Comparison of ENCODE assay signal across 17 cellular contexts in the genomic region with DNA sequence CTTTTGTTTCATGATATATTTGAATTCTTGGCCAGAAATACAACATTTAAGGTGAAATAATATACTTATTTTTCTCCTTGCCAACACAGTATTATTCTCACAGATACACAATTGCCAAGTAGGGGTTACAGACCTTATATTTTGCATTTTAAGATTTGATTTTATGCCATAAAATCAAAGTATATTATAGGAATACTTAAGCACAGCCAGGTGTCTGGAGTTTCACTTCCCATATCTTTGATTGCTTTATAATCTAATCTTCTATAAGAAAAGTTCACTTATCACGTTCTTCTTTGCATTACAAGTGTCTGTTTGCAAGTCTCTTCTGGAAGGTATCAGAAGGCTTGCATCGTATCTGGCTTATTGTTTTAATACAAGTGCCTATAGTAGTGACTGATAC.
A peak's percentile ranks its signal among the peaks of the same experiment; 100 is the strongest.
DNase-seq lines count a peak whose midpoint lies in the region; ATAC-seq and TF ChIP-seq lines count a peak whose summit lies in the region.
"Had no signal": no experiment of that assay in that cellular context is flagged by ENCODE, and none has a peak within 500 bp of the region (broad histone marks: within the 10 kb centered on the region; RNA-seq: fewer than 3 reads in every experiment).

No MANE protein-coding gene starts in this region.

- no TSS peak for BruUV-seq in OCI-LY7 (replicated peaks; lab: Mats Ljungman, UMichigan)
- no TSS peak for BruUV-seq in Calu3 (replicated peaks; lab: Mats Ljungman, UMichigan)

- ATAC-seq in SK-N-SH treated with all-trans-retinoic acid at 6 μM for 48 hours: no peak
- ATAC-seq: GM23338, HCT116 had no signal

- no peaks in the 10 kb centered on the region for H3F3A ChIP-seq in SK-N-SH (replicated peaks; ENCODE audit: insufficient read depth)

- WGBS in SK-N-SH (ENCODE audit: low lambda C conversion rate): 46% methylated on average over 2 of the region's 2 CpGs

- H3K36me3 Mint-ChIP-seq in Calu3 (ENCODE audit: insufficient read depth, unreplicated experiment): no peaks in the 10 kb centered on the region
- H3K36me3 Mint-ChIP-seq: CD4-positive, alpha-beta memory T cell had no signal

- H3K27me3 Mint-ChIP-seq in Calu3 (ENCODE audit: unreplicated experiment): no peaks in the 10 kb centered on the region
- H3K27me3 Mint-ChIP-seq: CD4-positive, alpha-beta memory T cell had no signal

- H3K9me2 ChIP-seq in SK-N-SH (no peaks in the 10 kb centered on the region), OCI-LY7 (ENCODE audit: insufficient read depth, low read length) (no peaks in the 10 kb centered on the region)

- H3K4me1 ChIP-seq in SK-N-SH (ENCODE audit: control insufficient read depth in 1 of 2, insufficient read depth in 2 of 2, low read depth in 1 of 2, low read length in 1 of 2) (no peaks in the 10 kb centered on the region; a peak in 1 of 4 replicates), OCI-LY7 (ENCODE audit: insufficient read depth, low read length, poor library complexity, severe bottlenecking) (peaks cover 10% of the 10 kb centered on the region), adipocyte (ENCODE audit: control insufficient read depth, insufficient read depth, low read length) (peaks cover 24% of the 10 kb centered on the region)

- H3K9ac ChIP-seq in SK-N-SH (no peak overlapping the region), adipocyte (ENCODE audit: low read length) (peak overlapping the region; percentile 10)

- H3K27ac ChIP-seq in SK-N-SH (ENCODE audit: low read depth in 2 of 2, low read length in 1 of 2): no peak overlapping the region
- no peak overlapping the region for H3K27ac ChIP-seq in OCI-LY7 (ENCODE audit: low read depth, low read length, poor library complexity, severe bottlenecking)
- H3K27ac ChIP-seq: 22Rv1 had no signal

- H3K9me3 ChIP-seq in SK-N-SH: no peaks in the 10 kb centered on the region
- no peaks in the 10 kb centered on the region for H3K9me3 ChIP-seq in OCI-LY7 (ENCODE audit: low read length)
- H3K9me3 ChIP-seq in adipocyte (ENCODE audit: control insufficient read depth, low read length): no peaks in the 10 kb centered on the region

- intact Hi-C loops in OCI-LY7 (cut with micrococcal nuclease; ENCODE audit: unreplicated experiment): no loop called here
- intact Hi-C loops in Calu3 (cut with micrococcal nuclease; ENCODE audit: unreplicated experiment): loop anchor here (5.0 kb wide), 1 partner anchor 42 kb away; no protein-coding TSS in a partner anchor

- no peaks in the 10 kb centered on the region for H3K9me3 Mint-ChIP-seq in Calu3 (ENCODE audit: low read depth, unreplicated experiment)
- H3K9me3 Mint-ChIP-seq: GM23338, H9 had no signal

- peak overlapping the region; percentile 17; the same call in 1 of the 2 replicates for H2AFZ ChIP-seq in SK-N-SH (ENCODE audit: low read depth)
- peak overlapping the region; percentile 30; the same call in 1 of the 2 replicates for H2AFZ ChIP-seq in OCI-LY7 (ENCODE audit: low read length)
- H2AFZ ChIP-seq: GM23338 had no signal

- no peak for TF ChIP-seq RAD21 in SK-N-SH (IDR thresholded peaks at IDR 0.05; ENCODE audit: low read length)

- H3K36me3 ChIP-seq in SK-N-SH (replicated peaks in 1 of 2; ENCODE audit: control insufficient read depth in 1 of 2, insufficient read depth in 2 of 2, low read length in 1 of 2) (no peaks in the 10 kb centered on the region), OCI-LY7 (ENCODE audit: insufficient read depth, low read length) (no peaks in the 10 kb centered on the region), adipocyte (ENCODE audit: control insufficient read depth, insufficient read depth, low read length, severe bottlenecking) (no peaks in the 10 kb centered on the region)

- DNase-seq in SK-N-SH: no peak
- no peak for DNase-seq in OCI-LY7 (ENCODE audit: low spot score)
- no peak for DNase-seq in adipocyte (ENCODE audit: low read depth)
- no peak for DNase-seq in anterior cingulate cortex (lab: John Stamatoyannopoulos, UW)
- DNase-seq in Calu3: no peak
- no peak for DNase-seq in HPDE6-E6E7 (ENCODE audit: extremely low spot score)
- DNase-seq in iPS-NIHi7 (ENCODE audit: extremely low spot score): no peak
- DNase-seq: C1 segment of cervical spinal cord; CD4-positive, alpha-beta memory T cell; COR-L47; DMS153; DND-41; H9 had no signal

- H3K4me2 ChIP-seq in SK-N-SH (no peak overlapping the region), OCI-LY7 (ENCODE audit: low read length) (peak overlapping the region; percentile 14; the same call in 1 of the 2 replicates)
- H3K4me2 ChIP-seq: GM23338 had no signal

- CTCF ChIA-PET in SK-N-SH (lab: Yijun Ruan, JAX): interaction anchor here (1.9 kb wide), 1 partner anchor 47 kb away, joined by 20 read pairs; no protein-coding TSS in a partner anchor
- CTCF ChIA-PET in OCI-LY7 (lab: Charles Lee; ENCODE audit: unreplicated experiment): no interaction called here
- CTCF ChIA-PET in Calu3 (lab: Charles Lee): no interaction called here

- no peak overlapping the region for H3K4me3 Mint-ChIP-seq in Calu3 (ENCODE audit: low read depth, unreplicated experiment)
- H3K4me3 Mint-ChIP-seq: CD4-positive, alpha-beta memory T cell; GM23338; H9 had no signal

- H4K20me1 ChIP-seq in SK-N-SH (ENCODE audit: insufficient read depth) (no peaks in the 10 kb centered on the region), OCI-LY7 (ENCODE audit: insufficient read depth, low read length) (no peaks in the 10 kb centered on the region)

- H3K79me2 ChIP-seq in SK-N-SH (ENCODE audit: insufficient read depth) (no peaks in the 10 kb centered on the region), OCI-LY7 (ENCODE audit: insufficient read depth, low read depth, low read length) (no peaks in the 10 kb centered on the region)

- H3K27ac Mint-ChIP-seq in Calu3 (ENCODE audit: unreplicated experiment): no peak overlapping the region
- H3K27ac Mint-ChIP-seq: CD4-positive, alpha-beta memory T cell; GM23338; H9 had no signal

- H3K4me3 ChIP-seq in SK-N-SH (ENCODE audit: low read depth in 2 of 2, low read length in 1 of 2) (no peak overlapping the region), OCI-LY7 (ENCODE audit: low read depth, low read length, poor library complexity, severe bottlenecking) (no peak overlapping the region), adipocyte (ENCODE audit: low read length) (no peak overlapping the region)
- H3K4me3 ChIP-seq: GM23338 had no signal

- H3K27me3 ChIP-seq in SK-N-SH (ENCODE audit: insufficient read depth): no peaks in the 10 kb centered on the region
- no peaks in the 10 kb centered on the region for H3K27me3 ChIP-seq in adipocyte (replicated peaks; ENCODE audit: control insufficient read depth, insufficient read depth, low read length)

- no peaks in the 10 kb centered on the region for H3K4me1 Mint-ChIP-seq in Calu3 (ENCODE audit: low read depth, unreplicated experiment)
- H3K4me1 Mint-ChIP-seq: CD4-positive, alpha-beta memory T cell had no signal

- TF ChIP-seq EP300 in SK-N-SH (IDR thresholded peaks at IDR 0.05; ENCODE audit: borderline replicate concordance in 1 of 2, low read depth in 1 of 2, low read length in 1 of 2): no peak

- TF ChIP-seq CTCF in SK-N-SH (IDR thresholded peaks at IDR 0.05) (no peak), OCI-LY7 (conservative IDR thresholded peaks at IDR 0.05; ENCODE audit: low read length) (no peak), Calu3 (IDR thresholded peaks at IDR 0.05; ENCODE audit: unreplicated experiment) (no peak)

- POLR2A ChIA-PET in SK-N-SH (lab: Yijun Ruan, JAX) (no interaction called here), OCI-LY7 (lab: Charles Lee) (no interaction called here)

TF ChIP-seq in SK-N-SH, 30 proteins besides CTCF, POLR2A, EP300 and RAD21:
- TF ChIP-seq GATA2 (CRISPR knock-in tag; IDR thresholded peaks at IDR 0.05) (no peak), SIN3A (IDR thresholded peaks at IDR 0.05; ENCODE audit: borderline replicate concordance, low read depth, low read length) (no peak), PBX3 (IDR thresholded peaks at IDR 0.05) (no peak), CHD2 (IDR thresholded peaks at IDR 0.05; ENCODE audit: low read length, partially characterized antibody) (no peak)

TF ChIP-seq in SK-N-SH treated with all-trans-retinoic acid at 6 μM for 48 hours, 23 proteins besides CTCF, POLR2A, EP300 and RAD21 (continues in another document):
- TF ChIP-seq ZFP3 (CRISPR knock-in tag; IDR thresholded peaks at IDR 0.05) (no peak), CSDC2 (CRISPR knock-in tag; IDR thresholded peaks at IDR 0.05) (no peak), ESRRG (CRISPR knock-in tag; IDR thresholded peaks at IDR 0.05) (no peak), SNAI2 (CRISPR knock-in tag; IDR thresholded peaks at IDR 0.05) (no peak)
- TF ChIP-seq, protein P1, sequence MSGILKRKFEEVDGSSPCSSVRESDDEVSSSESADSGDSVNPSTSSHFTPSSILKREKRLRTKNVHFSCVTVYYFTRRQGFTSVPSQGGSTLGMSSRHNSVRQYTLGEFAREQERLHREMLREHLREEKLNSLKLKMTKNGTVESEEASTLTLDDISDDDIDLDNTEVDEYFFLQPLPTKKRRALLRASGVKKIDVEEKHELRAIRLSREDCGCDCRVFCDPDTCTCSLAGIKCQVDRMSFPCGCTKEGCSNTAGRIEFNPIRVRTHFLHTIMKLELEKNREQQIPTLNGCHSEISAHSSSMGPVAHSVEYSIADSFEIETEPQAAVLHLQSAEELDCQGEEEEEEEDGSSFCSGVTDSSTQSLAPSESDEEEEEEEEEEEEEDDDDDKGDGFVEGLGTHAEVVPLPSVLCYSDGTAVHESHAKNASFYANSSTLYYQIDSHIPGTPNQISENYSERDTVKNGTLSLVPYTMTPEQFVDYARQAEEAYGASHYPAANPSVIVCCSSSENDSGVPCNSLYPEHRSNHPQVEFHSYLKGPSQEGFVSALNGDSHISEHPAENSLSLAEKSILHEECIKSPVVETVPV (CRISPR knock-in tag; IDR thresholded peaks at IDR 0.05): no peak
- TF ChIP-seq, protein P2, sequence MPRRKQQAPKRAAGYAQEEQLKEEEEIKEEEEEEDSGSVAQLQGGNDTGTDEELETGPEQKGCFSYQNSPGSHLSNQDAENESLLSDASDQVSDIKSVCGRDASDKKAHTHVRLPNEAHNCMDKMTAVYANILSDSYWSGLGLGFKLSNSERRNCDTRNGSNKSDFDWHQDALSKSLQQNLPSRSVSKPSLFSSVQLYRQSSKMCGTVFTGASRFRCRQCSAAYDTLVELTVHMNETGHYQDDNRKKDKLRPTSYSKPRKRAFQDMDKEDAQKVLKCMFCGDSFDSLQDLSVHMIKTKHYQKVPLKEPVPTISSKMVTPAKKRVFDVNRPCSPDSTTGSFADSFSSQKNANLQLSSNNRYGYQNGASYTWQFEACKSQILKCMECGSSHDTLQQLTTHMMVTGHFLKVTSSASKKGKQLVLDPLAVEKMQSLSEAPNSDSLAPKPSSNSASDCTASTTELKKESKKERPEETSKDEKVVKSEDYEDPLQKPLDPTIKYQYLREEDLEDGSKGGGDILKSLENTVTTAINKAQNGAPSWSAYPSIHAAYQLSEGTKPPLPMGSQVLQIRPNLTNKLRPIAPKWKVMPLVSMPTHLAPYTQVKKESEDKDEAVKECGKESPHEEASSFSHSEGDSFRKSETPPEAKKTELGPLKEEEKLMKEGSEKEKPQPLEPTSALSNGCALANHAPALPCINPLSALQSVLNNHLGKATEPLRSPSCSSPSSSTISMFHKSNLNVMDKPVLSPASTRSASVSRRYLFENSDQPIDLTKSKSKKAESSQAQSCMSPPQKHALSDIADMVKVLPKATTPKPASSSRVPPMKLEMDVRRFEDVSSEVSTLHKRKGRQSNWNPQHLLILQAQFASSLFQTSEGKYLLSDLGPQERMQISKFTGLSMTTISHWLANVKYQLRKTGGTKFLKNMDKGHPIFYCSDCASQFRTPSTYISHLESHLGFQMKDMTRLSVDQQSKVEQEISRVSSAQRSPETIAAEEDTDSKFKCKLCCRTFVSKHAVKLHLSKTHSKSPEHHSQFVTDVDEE (CRISPR knock-in tag; IDR thresholded peaks at IDR 0.05): no peak
